ENCODE assay signal across 10 cellular contexts in the genomic region with DNA sequence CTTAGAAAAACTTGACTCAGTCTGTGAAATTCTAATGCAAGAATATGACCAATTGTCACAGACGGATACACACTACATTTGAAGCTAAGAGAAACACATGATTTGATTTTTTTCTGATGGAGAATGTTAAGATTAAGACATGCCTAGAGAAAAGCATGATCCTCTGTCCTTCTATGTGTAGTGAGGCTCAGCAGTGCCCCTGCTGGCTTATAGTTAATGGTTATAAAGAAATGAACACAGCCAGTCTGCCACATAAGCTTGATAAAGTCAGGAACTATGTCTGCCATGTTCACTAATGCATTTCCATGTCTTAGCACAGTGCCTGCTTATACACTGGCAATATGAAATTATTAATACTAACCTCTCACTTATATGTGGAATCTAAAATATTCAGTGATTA.
DNase-seq lines count a peak whose midpoint lies in the region; ATAC-seq and TF ChIP-seq lines count a peak whose summit lies in the region.
"Had no signal": no experiment of that assay in that cellular context is flagged by ENCODE, and none has a peak within 500 bp of the region (broad histone marks: within the 10 kb centered on the region; RNA-seq: fewer than 3 reads in every experiment).

No MANE protein-coding gene starts in this region.

- no peak overlapping the region for H3K27ac ChIP-seq in RWPE2 (ENCODE audit: poor library complexity, severe bottlenecking)

- H3K36me3 ChIP-seq in BJ (ENCODE audit: control insufficient read depth, insufficient read depth, low read length) (no peaks in the 10 kb centered on the region), RWPE2 (ENCODE audit: low read depth) (no peaks in the 10 kb centered on the region), kidney epithelial cell (ENCODE audit: control insufficient read depth, insufficient read depth, low read length) (no peaks in the 10 kb centered on the region)

- H3K27ac Mint-ChIP-seq in activated CD4-positive, alpha-beta T cell treated with anti-CD3 and anti-CD28 coated beads, Interleukin-2, amount 10 ng/mL, durations not matched to agents 7 days and 5 days = no peak overlapping the region
- H3K27ac Mint-ChIP-seq: activated CD8-positive, alpha-beta memory T cell treated with anti-CD3 and anti-CD28 coated beads, Interleukin-2, amount 10 ng/mL, durations not matched to agents 7 days and 5 days; naive thymus-derived CD4-positive, alpha-beta T cell had no signal

- no peaks in the 10 kb centered on the region for H3K4me1 ChIP-seq in RWPE2 (ENCODE audit: insufficient read depth, poor library complexity, severe bottlenecking)

- H3K36me3 Mint-ChIP-seq in activated CD4-positive, alpha-beta T cell treated with anti-CD3 and anti-CD28 coated beads, Interleukin-2, amount 10 ng/mL, durations not matched to agents 7 days and 5 days (ENCODE audit: low read depth) = no peaks in the 10 kb centered on the region
- H3K36me3 Mint-ChIP-seq: activated CD8-positive, alpha-beta memory T cell treated with anti-CD3 and anti-CD28 coated beads, Interleukin-2, amount 10 ng/mL, durations not matched to agents 7 days and 5 days; naive thymus-derived CD4-positive, alpha-beta T cell had no signal

- H3K4me3 Mint-ChIP-seq in activated CD4-positive, alpha-beta T cell treated with anti-CD3 and anti-CD28 coated beads, Interleukin-2, amount 10 ng/mL, durations not matched to agents 7 days and 5 days = no peak overlapping the region
- H3K4me3 Mint-ChIP-seq: activated CD8-positive, alpha-beta memory T cell treated with anti-CD3 and anti-CD28 coated beads, Interleukin-2, amount 10 ng/mL, durations not matched to agents 7 days and 5 days; naive thymus-derived CD4-positive, alpha-beta T cell had no signal

- ATAC-seq in RWPE2 (ENCODE audit: low read depth) (peak; percentile 64; the same call in 2 of the 3 replicates), HG03108 (IDR thresholded peaks at IDR 0.05; ENCODE audit: unreplicated experiment) (no peak)
- ATAC-seq: activated CD8-positive, alpha-beta memory T cell treated with anti-CD3 and anti-CD28 coated beads, Interleukin-2, amount 10 ng/mL, durations not matched to agents 7 days and 5 days; naive thymus-derived CD4-positive, alpha-beta T cell had no signal

- CTCF ChIA-PET in BJ (lab: Yijun Ruan, JAX) = interaction anchor here (0.6 to 2.1 kb wide), 11 partner anchors 8 to 511 kb away, joined by 3 to 9 read pairs (median 3); no protein-coding TSS in a partner anchor
- CTCF ChIA-PET in activated CD4-positive, alpha-beta T cell treated with anti-CD3 and anti-CD28 coated beads, Interleukin-2, amount 10 ng/mL, durations not matched to agents 7 days and 5 days (lab: Charles Lee) = no interaction called here

- H3K9me3 Mint-ChIP-seq in activated CD4-positive, alpha-beta T cell treated with anti-CD3 and anti-CD28 coated beads, Interleukin-2, amount 10 ng/mL, durations not matched to agents 7 days and 5 days = no peaks in the 10 kb centered on the region
- H3K9me3 Mint-ChIP-seq: naive thymus-derived CD4-positive, alpha-beta T cell had no signal

- H3K27me3 Mint-ChIP-seq in activated CD4-positive, alpha-beta T cell treated with anti-CD3 and anti-CD28 coated beads, Interleukin-2, amount 10 ng/mL, durations not matched to agents 7 days and 5 days = peaks cover 13% of the 10 kb centered on the region

- H3K27me3 ChIP-seq in BJ (ENCODE audit: control insufficient read depth, insufficient read depth, low read length) = no peaks in the 10 kb centered on the region
- H3K27me3 ChIP-seq in RWPE2 (ENCODE audit: insufficient read depth, poor library complexity, severe bottlenecking) = no peaks in the 10 kb centered on the region
- H3K27me3 ChIP-seq in kidney epithelial cell (ENCODE audit: control insufficient read depth, insufficient read depth, low read length) = no peaks in the 10 kb centered on the region

- TF ChIP-seq CTCF in BJ (IDR thresholded peaks at IDR 0.05; ENCODE audit: insufficient read depth, low read depth, low read length) = peak; percentile 54
- peak; percentile 77 for TF ChIP-seq CTCF in RWPE2 (IDR thresholded peaks at IDR 0.05; ENCODE audit: poor library complexity, severe bottlenecking)
- TF ChIP-seq CTCF in kidney epithelial cell (IDR thresholded peaks at IDR 0.05; ENCODE audit: insufficient read depth, low read length, poor library complexity, severe bottlenecking) = peak; percentile 63

- no peak for DNase-seq in BJ (ENCODE audit: low read depth)
- peak; percentile 31 for DNase-seq in H4 (ENCODE audit: low spot score)
- no peak for DNase-seq in RWPE2 (ENCODE audit: low spot score)
- DNase-seq in kidney epithelial cell (ENCODE audit: low read depth) = no peak
- DNase-seq in DMS153 treated with DMSO at 0.1 percent for 48 hours (lab: John Stamatoyannopoulos, UW; ENCODE audit: unreplicated experiment) = no peak
- DNase-seq in ureter (ENCODE audit: low spot score) = no peak
- DNase-seq in activated CD4-positive, alpha-beta T cell treated with anti-CD3 and anti-CD28 coated beads, Interleukin-2, amount 10 ng/mL, durations not matched to agents 7 days and 5 days = no peak
- DNase-seq: activated CD8-positive, alpha-beta memory T cell treated with anti-CD3 and anti-CD28 coated beads, Interleukin-2, amount 10 ng/mL, durations not matched to agents 7 days and 5 days had no signal

- H3K4me3 ChIP-seq in BJ (ENCODE audit: low read depth, low read length) (no peak overlapping the region), RWPE2 (ENCODE audit: severe bottlenecking) (no peak overlapping the region), kidney epithelial cell (ENCODE audit: low read depth, low read length) (no peak overlapping the region)

- no peaks in the 10 kb centered on the region for H3K9me3 ChIP-seq in RWPE2 (ENCODE audit: severe bottlenecking)

- H3K4me1 Mint-ChIP-seq in activated CD4-positive, alpha-beta T cell treated with anti-CD3 and anti-CD28 coated beads, Interleukin-2, amount 10 ng/mL, durations not matched to agents 7 days and 5 days = no peaks in the 10 kb centered on the region
- H3K4me1 Mint-ChIP-seq: activated CD8-positive, alpha-beta memory T cell treated with anti-CD3 and anti-CD28 coated beads, Interleukin-2, amount 10 ng/mL, durations not matched to agents 7 days and 5 days had no signal

- POLR2A ChIA-PET in BJ (lab: Charles Lee) = no interaction called here
- POLR2A ChIA-PET in activated CD4-positive, alpha-beta T cell treated with anti-CD3 and anti-CD28 coated beads, Interleukin-2, amount 10 ng/mL, durations not matched to agents 7 days and 5 days (lab: Charles Lee) = no interaction called here
